In the genomic region with DNA sequence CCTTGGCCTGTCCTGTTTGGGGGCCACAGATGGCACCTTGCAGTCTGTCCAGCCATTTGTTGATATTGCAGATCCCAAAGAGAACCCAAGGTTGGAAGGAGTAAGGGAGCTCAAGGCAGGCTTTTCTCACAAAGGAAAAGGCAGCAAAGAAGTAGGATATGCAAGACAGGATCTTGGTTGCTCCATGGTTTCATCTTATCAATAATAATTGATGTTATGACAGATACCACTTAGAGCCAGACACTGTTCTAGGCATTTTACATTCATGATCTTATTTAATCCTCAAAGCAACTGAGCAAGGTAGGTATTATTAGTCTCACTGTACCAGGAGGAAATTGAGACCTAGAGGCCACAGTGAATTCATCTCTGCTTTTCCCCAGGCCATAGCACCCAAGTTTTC, we compare ENCODE assay signal across 18 cellular contexts. TPM values are rescaled to one million over a fixed set of nuclear protein-coding genes. Genes with fewer than 3 reads are reported as not detected.
DNase-seq lines count a peak whose midpoint lies in the region; ATAC-seq and TF ChIP-seq lines count a peak whose summit lies in the region.
"Had no signal": no experiment of that assay in that cellular context is flagged by ENCODE, and none has a peak within 500 bp of the region (broad histone marks: within the 10 kb centered on the region; RNA-seq: fewer than 3 reads in every experiment).

No MANE protein-coding gene starts in this region.

- H3K36me3 Mint-ChIP-seq in activated naive CD8-positive, alpha-beta T cell treated with anti-CD3 and anti-CD28 coated beads, Interleukin-2, amount 50 U/mL, for 24 hours (ENCODE audit: low read depth): no peaks in the 10 kb centered on the region
- H3K36me3 Mint-ChIP-seq in activated naive CD8-positive, alpha-beta T cell treated with anti-CD3 and anti-CD28 coated beads for 36 hours: no peaks in the 10 kb centered on the region
- H3K36me3 Mint-ChIP-seq in memory B cell: no peaks in the 10 kb centered on the region
- H3K36me3 Mint-ChIP-seq: immature natural killer cell had no signal

- BruUV-seq in PC-9 (replicated peaks; lab: Mats Ljungman, UMichigan): no TSS peak

- no peak for DNase-seq in activated naive CD8-positive, alpha-beta T cell treated with anti-CD3 and anti-CD28 coated beads, Interleukin-2, amount 50 U/mL, for 24 hours
- DNase-seq in activated naive CD8-positive, alpha-beta T cell treated with anti-CD3 and anti-CD28 coated beads for 36 hours: no peak
- no peak for DNase-seq in PC-9
- no peak for DNase-seq in memory B cell (ENCODE audit: low spot score in 2 of 2)
- DNase-seq in smooth muscle cell (lab: John Stamatoyannopoulos, UW; ENCODE audit: unreplicated experiment): no peak
- DNase-seq: activated CD4-positive, alpha-beta T cell treated with anti-CD3 and anti-CD28 coated beads for 1 hour; activated CD8-positive, alpha-beta memory T cell treated with anti-CD3 and anti-CD28 coated beads for 24 hours; immature natural killer cell; NCI-H1930 had no signal

- H3K4me3 ChIP-seq in PC-9: no peak overlapping the region
- no peak overlapping the region for H3K4me3 ChIP-seq in smooth muscle cell
- H3K4me3 ChIP-seq: BLaER1, hepatocyte had no signal

- H3K27me3 Mint-ChIP-seq in activated naive CD8-positive, alpha-beta T cell treated with anti-CD3 and anti-CD28 coated beads, Interleukin-2, amount 50 U/mL, for 24 hours: peaks cover 18% of the 10 kb centered on the region
- H3K27me3 Mint-ChIP-seq in activated naive CD8-positive, alpha-beta T cell treated with anti-CD3 and anti-CD28 coated beads for 36 hours: peaks cover 16% of the 10 kb centered on the region
- H3K27me3 Mint-ChIP-seq in memory B cell: peaks cover 1% of the 10 kb centered on the region

- H3K9me2 ChIP-seq in PC-9 (ENCODE audit: insufficient read depth): no peaks in the 10 kb centered on the region

- TF ChIP-seq CTCF in PC-9 (conservative IDR thresholded peaks at IDR 0.05): no peak
- no peak for TF ChIP-seq CTCF in smooth muscle cell (IDR thresholded peaks at IDR 0.05; ENCODE audit: borderline replicate concordance, insufficient read depth, poor library complexity, severe bottlenecking)

- no peaks in the 10 kb centered on the region for H4K20me1 ChIP-seq in PC-9 (ENCODE audit: insufficient read depth)
- no peaks in the 10 kb centered on the region for H4K20me1 ChIP-seq in smooth muscle cell (ENCODE audit: low read depth)
- H4K20me1 ChIP-seq: BLaER1 had no signal

- intact Hi-C loops in PC-9 (cut with micrococcal nuclease; ENCODE audit: unreplicated experiment): no loop called here

- H3K4me3 Mint-ChIP-seq in activated naive CD8-positive, alpha-beta T cell treated with anti-CD3 and anti-CD28 coated beads, Interleukin-2, amount 50 U/mL, for 24 hours: no peak overlapping the region
- H3K4me3 Mint-ChIP-seq in activated naive CD8-positive, alpha-beta T cell treated with anti-CD3 and anti-CD28 coated beads for 36 hours: no peak overlapping the region
- peak overlapping the region; percentile 56 for H3K4me3 Mint-ChIP-seq in memory B cell
- H3K4me3 Mint-ChIP-seq: activated naive CD4-positive, alpha-beta T cell treated with anti-CD3 and anti-CD28 coated beads for 36 hours; activated T-cell treated with anti-CD3 and anti-CD28 coated beads, Interleukin-2, amount 50 U/mL, for 24 hours; immature natural killer cell had no signal

- peaks cover 31% of the 10 kb centered on the region for H3K4me1 ChIP-seq in PC-9 (replicated peaks; ENCODE audit: insufficient read depth)
- H3K4me1 ChIP-seq in smooth muscle cell (ENCODE audit: low read depth): peaks cover 4% of the 10 kb centered on the region
- H3K4me1 ChIP-seq: foreskin keratinocyte had no signal

- POLR2A ChIA-PET in PC-9 (lab: Charles Lee; ENCODE audit: unreplicated experiment): interaction anchor here (0.7 kb wide), 1 partner anchor 63 kb away, joined by 6 read pairs; no protein-coding TSS in a partner anchor

- peaks cover 18% of the 10 kb centered on the region; the same call in 1 of the 2 replicates for H3F3A ChIP-seq in PC-9 (ENCODE audit: insufficient read depth, low read depth)
- peaks cover 17% of the 10 kb centered on the region for H3F3A ChIP-seq in smooth muscle cell (ENCODE audit: low read depth)

- H3K9me3 Mint-ChIP-seq in activated naive CD8-positive, alpha-beta T cell treated with anti-CD3 and anti-CD28 coated beads, Interleukin-2, amount 50 U/mL, for 24 hours: no peaks in the 10 kb centered on the region
- no peaks in the 10 kb centered on the region for H3K9me3 Mint-ChIP-seq in activated naive CD8-positive, alpha-beta T cell treated with anti-CD3 and anti-CD28 coated beads for 36 hours
- no peaks in the 10 kb centered on the region for H3K9me3 Mint-ChIP-seq in memory B cell
- H3K9me3 Mint-ChIP-seq: activated naive CD4-positive, alpha-beta T cell treated with anti-CD3 and anti-CD28 coated beads for 36 hours; activated T-cell treated with anti-CD3 and anti-CD28 coated beads, Interleukin-2, amount 50 U/mL, for 24 hours; immature natural killer cell had no signal

- no peaks in the 10 kb centered on the region for H3K27me3 ChIP-seq in PC-9 (ENCODE audit: insufficient read depth, low read depth)
- H3K27me3 ChIP-seq in smooth muscle cell (ENCODE audit: low read depth): no peaks in the 10 kb centered on the region
- H3K27me3 ChIP-seq: BLaER1, hepatocyte had no signal

- ATAC-seq in activated naive CD8-positive, alpha-beta T cell treated with anti-CD3 and anti-CD28 coated beads, Interleukin-2, amount 50 U/mL, for 24 hours: no peak
- ATAC-seq in memory B cell (ENCODE audit: low read depth): no peak
- no peak for ATAC-seq in GM18517 (IDR thresholded peaks at IDR 0.05; ENCODE audit: unreplicated experiment)
- ATAC-seq in HG02759 (IDR thresholded peaks at IDR 0.05; ENCODE audit: unreplicated experiment): no peak
- no peak for ATAC-seq in esophagus mucosa

- CTCF ChIA-PET in PC-9 (lab: Charles Lee): no interaction called here

- H2AFZ ChIP-seq in PC-9 (no peak overlapping the region), smooth muscle cell (ENCODE audit: low read depth) (no peak overlapping the region)
- H2AFZ ChIP-seq: hepatocyte had no signal

- H3K36me3 ChIP-seq in PC-9 (ENCODE audit: low read depth): no peaks in the 10 kb centered on the region
- no peaks in the 10 kb centered on the region for H3K36me3 ChIP-seq in smooth muscle cell (ENCODE audit: low read depth)
- H3K36me3 ChIP-seq: BLaER1 had no signal

- no peak overlapping the region for H3K27ac ChIP-seq in PC-9
- peak overlapping the region; percentile 60 for H3K27ac ChIP-seq in smooth muscle cell (ENCODE audit: low read depth)
- H3K27ac ChIP-seq: BLaER1, foreskin keratinocyte, hepatocyte had no signal

- H3K9ac ChIP-seq in smooth muscle cell (ENCODE audit: low read depth): no peak overlapping the region
- H3K9ac ChIP-seq: BLaER1 had no signal

- peak overlapping the region; percentile 40 for H3K27ac Mint-ChIP-seq in activated naive CD8-positive, alpha-beta T cell treated with anti-CD3 and anti-CD28 coated beads, Interleukin-2, amount 50 U/mL, for 24 hours
- H3K27ac Mint-ChIP-seq in activated naive CD8-positive, alpha-beta T cell treated with anti-CD3 and anti-CD28 coated beads for 36 hours: no peak overlapping the region
- H3K27ac Mint-ChIP-seq in memory B cell: no peak overlapping the region
- H3K27ac Mint-ChIP-seq: activated naive CD4-positive, alpha-beta T cell treated with anti-CD3 and anti-CD28 coated beads for 36 hours; activated T-cell treated with anti-CD3 and anti-CD28 coated beads, Interleukin-2, amount 50 U/mL, for 24 hours; immature natural killer cell had no signal

- H3K79me2 ChIP-seq in PC-9 (ENCODE audit: low read depth): no peaks in the 10 kb centered on the region
- no peaks in the 10 kb centered on the region for H3K79me2 ChIP-seq in smooth muscle cell (ENCODE audit: low read depth)
- H3K79me2 ChIP-seq: hepatocyte had no signal

- H3K4me1 Mint-ChIP-seq in activated naive CD8-positive, alpha-beta T cell treated with anti-CD3 and anti-CD28 coated beads, Interleukin-2, amount 50 U/mL, for 24 hours: peaks cover 27% of the 10 kb centered on the region
- H3K4me1 Mint-ChIP-seq in activated naive CD8-positive, alpha-beta T cell treated with anti-CD3 and anti-CD28 coated beads for 36 hours: peaks cover 12% of the 10 kb centered on the region
- H3K4me1 Mint-ChIP-seq in memory B cell: peaks cover 21% of the 10 kb centered on the region

- H3K9me3 ChIP-seq in PC-9 (ENCODE audit: insufficient read depth, low read depth): no peaks in the 10 kb centered on the region
- no peaks in the 10 kb centered on the region for H3K9me3 ChIP-seq in smooth muscle cell (replicated peaks; ENCODE audit: low read depth)
- H3K9me3 ChIP-seq: BLaER1 had no signal

- H3K4me2 ChIP-seq in PC-9: peak overlapping the region; percentile 39; the same call in 1 of the 2 replicates
- H3K4me2 ChIP-seq in smooth muscle cell: peak overlapping the region; percentile 27
- H3K4me2 ChIP-seq: BLaER1 had no signal

RNA-seq across cellular contexts. Expression of a gene that starts 28.8 kb away (rescaled TPM):
- total RNA-seq in activated naive CD8-positive, alpha-beta T cell treated with anti-CD3 and anti-CD28 coated beads for 36 hours: 10 to 100 TPM; 74.7 to 77.9 TPM
- 0.50 and 1.3 TPM in 2 replicates for total RNA-seq in PC-9 (2021)
- total RNA-seq in smooth muscle cell: 0.45 and 5.8 TPM in 2 replicates
- 11.5 and 12.1 TPM in 2 replicates for polyA plus RNA-seq in smooth muscle cell
- total RNA-seq in esophagus mucosa: 0.68 TPM
- total RNA-seq: epithelial cell of proximal tubule, hepatocyte had no signal

Comparison
In these comparisons a context has a peak if more than half of its experiments do, and no peak if none do; other contexts are left out.
1. RNA of a gene that starts 28.8 kb away (total RNA-seq): 74.7 to 77.9 TPM in activated naive CD8-positive, alpha-beta T cell treated with anti-CD3 and anti-CD28 coated beads for 36 hours; 0.45 to 5.8 TPM in smooth muscle cell, 0.50 to 1.3 TPM in PC-9 and 0.68 TPM in esophagus mucosa (single experiment); every median in the first group is over 10 times any median in the second.